In the genomic region with DNA sequence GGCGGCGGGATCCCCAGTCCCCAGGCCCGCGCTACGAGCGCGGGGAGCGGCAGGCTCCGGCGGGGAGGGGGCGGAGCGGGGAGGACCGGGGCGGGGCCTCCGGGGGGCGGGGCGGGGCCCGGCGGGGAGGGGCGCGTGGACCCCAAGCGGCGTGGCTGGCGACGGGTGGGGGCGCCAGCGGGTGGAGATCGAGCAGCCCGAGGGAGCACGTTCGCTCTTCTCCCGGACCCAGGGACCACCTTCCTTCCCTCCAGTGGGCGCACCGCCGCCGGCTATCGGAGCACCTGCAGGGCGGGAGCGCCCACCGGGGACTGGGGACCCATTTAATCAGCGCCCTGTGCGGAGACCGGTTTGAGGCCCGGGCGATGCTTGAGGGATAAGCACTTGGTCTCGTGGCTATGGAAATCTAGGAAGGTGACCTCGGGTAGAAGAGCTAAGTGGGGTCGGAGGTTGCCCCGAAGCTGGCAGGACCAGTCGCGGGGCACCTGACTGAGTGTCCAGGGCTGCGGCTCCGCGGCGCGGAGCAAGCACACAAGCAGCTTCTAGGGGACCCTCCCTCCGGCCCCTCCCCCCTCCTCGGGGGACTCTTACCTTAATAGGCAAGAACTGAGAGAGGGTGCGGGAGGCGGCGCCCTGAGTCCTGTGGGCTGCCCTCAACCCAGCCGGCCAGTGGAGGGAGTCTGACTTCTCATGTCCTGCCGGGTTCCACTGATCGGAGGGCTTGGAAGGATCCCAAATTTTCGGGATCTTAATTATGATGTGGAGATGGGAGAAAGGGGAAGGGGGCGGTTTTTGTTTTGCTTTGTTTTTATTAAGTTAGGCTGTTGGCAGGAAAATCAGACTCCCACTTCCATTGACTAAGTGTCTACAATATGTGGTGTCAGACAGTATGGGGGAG, we compare ENCODE assay signal across 7 cellular contexts. TPM values are rescaled to one million over a fixed set of nuclear protein-coding genes. Genes with fewer than 3 reads are reported as not detected.
A peak's percentile ranks its signal among the peaks of the same experiment; 100 is the strongest.
DNase-seq lines count a peak whose midpoint lies in the region; ATAC-seq lines count a peak whose summit lies in the region.

A gene (minus strand): TSS at position 61 of the 898 bp plus-strand sequence. CDS start 71 bp downstream, outside the sequence.

- peak within 1 kb of the TSS; percentile 78 for H3K4me3 ChIP-seq in iPS-18c (ENCODE audit: insufficient read depth, low read depth, low read length)
- H3K4me3 ChIP-seq in skeletal muscle tissue (ENCODE audit: low read length in 3 of 3), result peak within 1 kb of the TSS; percentile 68 to 70 (median 69)

- peak within 1 kb of the TSS; percentile 77 to 83 (median 81) for H3K4me3 Mint-ChIP-seq in T-cell

- peaks cover 0 to 4% of the 10 kb centered on the region in 2 donors for H3K27me3 Mint-ChIP-seq in T-cell

- H3K27ac Mint-ChIP-seq in T-cell, result peak within 1 kb of the TSS; percentile 17 to 71

- H3K4me1 ChIP-seq in skeletal muscle tissue (ENCODE audit: control insufficient read depth in 3 of 3, insufficient read depth in 3 of 3, low read length in 3 of 3), result peaks cover 0 to 10% (median 0%) of the 10 kb centered on the region in 3 donors

- CTCF ChIA-PET in T-cell (lab: Charles Lee), result interaction anchor here in 1 of 2 donors (0.6 to 1.0 kb wide), 2 partner anchors 9 to 20 kb away, joined by 3 read pairs; no protein-coding TSS in a partner anchor

- DNase-seq in HCEC 1CT (peak; percentile 29), T-cell (peak; percentile 8 to 67 (median 48)), astrocyte of the hippocampus (ENCODE audit: low read depth, low spot score) (peak; percentile 87), pons (ENCODE audit: low spot score) (no peak)

- peak within 1 kb of the TSS; percentile 61 to 77 (median 64) for H3K9ac ChIP-seq in skeletal muscle tissue (ENCODE audit: low read depth in 1 of 3, low read length in 3 of 3)

- no peaks in the 10 kb centered on the region for H3K36me3 ChIP-seq in skeletal muscle tissue (ENCODE audit: control insufficient read depth in 3 of 3, insufficient read depth in 3 of 3, low read length in 3 of 3)

- H3K9me3 ChIP-seq in iPS-18c (ENCODE audit: control insufficient read depth, insufficient read depth, low read length) (no peaks in the 10 kb centered on the region), skeletal muscle tissue (ENCODE audit: control insufficient read depth in 3 of 3, low read length in 3 of 3) (no peaks in the 10 kb centered on the region)

- ATAC-seq in T-cell (replicated peaks in 1 of 4) (peak; percentile 84 to 93 (median 88)), GM19397 (IDR thresholded peaks at IDR 0.05; ENCODE audit: unreplicated experiment) (no peak)

- peaks cover 36 to 51% (median 41%) of the 10 kb centered on the region in 3 donors for H3K4me1 Mint-ChIP-seq in T-cell

- H3K27ac ChIP-seq in skeletal muscle tissue (ENCODE audit: low read depth, low read length), result peak within 1 kb of the TSS; percentile 19

- POLR2A ChIA-PET in T-cell (lab: Charles Lee), result interaction anchor here in 1 of 2 donors (1.9 kb wide), 1 partner anchor 10 kb away, joined by 7 read pairs; no protein-coding TSS in a partner anchor

- no peaks in the 10 kb centered on the region for H3K36me3 Mint-ChIP-seq in T-cell

- H3K9me3 Mint-ChIP-seq in T-cell, result no peaks in the 10 kb centered on the region

- peaks cover 0 to 7% (median 4%) of the 10 kb centered on the region in 3 donors for H3K27me3 ChIP-seq in skeletal muscle tissue (ENCODE audit: control insufficient read depth in 3 of 3, insufficient read depth in 3 of 3, low read length in 3 of 3)

RNA-seq across cellular contexts. Expression of the gene that starts here (rescaled TPM):
- total RNA-seq in T-cell (1 to 10 TPM; 2.1 to 8.7 (median 4.0) TPM), skeletal muscle tissue (6.8 TPM)
